In genomic region chr5:172450861-172451695, GRCh38 we compare ENCODE assay signal across 8 cellular contexts. TPM values are rescaled to one million over a fixed set of nuclear protein-coding genes. Genes with fewer than 3 reads are reported as not detected.
DNase-seq lines count a peak whose midpoint lies in the region; ATAC-seq, FAIRE-seq and TF ChIP-seq lines count a peak whose summit lies in the region.

No MANE protein-coding gene starts in this region.

- H3K4me3 ChIP-seq in CD8-positive, alpha-beta T cell (ENCODE audit: low read depth, low read length): no peak overlapping the region
- H3K4me3 ChIP-seq in IMR-90 (ENCODE audit: insufficient read depth, low read depth, low read length): no peak overlapping the region
- H3K4me3 ChIP-seq in endothelial cell of umbilical vein (replicated peaks in 1 of 3; ENCODE audit: insufficient read depth in 1 of 3, low read depth in 1 of 3, low read length in 3 of 3): no peak overlapping the region
- H3K4me3 ChIP-seq in naive thymus-derived CD4-positive, alpha-beta T cell (ENCODE audit: low read length): no peak overlapping the region
- no peak overlapping the region for H3K4me3 ChIP-seq in uterus

- H3K4me3 Mint-ChIP-seq in CD8-positive, alpha-beta T cell: no peak overlapping the region
- no peak overlapping the region for H3K4me3 Mint-ChIP-seq in activated CD4-positive, alpha-beta T cell treated with anti-CD3 and anti-CD28 coated beads, Interleukin-2, amount 10 ng/mL, durations not matched to agents 7 days and 5 days
- peak overlapping the region in 4 of 10 donors; percentile 33 to 73 (median 47) for H3K4me3 Mint-ChIP-seq in naive thymus-derived CD4-positive, alpha-beta T cell
- no peak overlapping the region for H3K4me3 Mint-ChIP-seq in activated T-helper 2 cell treated with anti-CD3 and anti-CD28 coated beads, Interferon-gamma antibody, Interleukin-2, Interleukin-4, amounts not matched to agents 10 μg/mL and 5 μg/mL and 100 μg/mL, durations not matched to agents 14 hours and 24 hours and 36 hours (ENCODE audit: low read depth)

- H3K9ac ChIP-seq in IMR-90 (ENCODE audit: low read depth, low read length) (no peak overlapping the region), endothelial cell of umbilical vein (replicated peaks; ENCODE audit: extremely low read depth, insufficient read depth, low read length) (no peak overlapping the region)

- H3K27ac ChIP-seq in CD8-positive, alpha-beta T cell (ENCODE audit: low read depth, low read length): no peak overlapping the region
- H3K27ac ChIP-seq in IMR-90 (ENCODE audit: insufficient read depth, low read length) (peak overlapping the region; percentile 3; the same call in 1 of the 2 replicates), endothelial cell of umbilical vein (ENCODE audit: insufficient read depth, low read depth, low read length) (peak overlapping the region; percentile 48), uterus (peak overlapping the region; percentile 94 to 95)
- H3K27ac ChIP-seq in naive thymus-derived CD4-positive, alpha-beta T cell (ENCODE audit: low read depth, low read length): no peak overlapping the region

- ATAC-seq in CD8-positive, alpha-beta T cell: no peak
- no peak for ATAC-seq in IMR-90 (ENCODE audit: low read depth)
- ATAC-seq in naive thymus-derived CD4-positive, alpha-beta T cell: peak; percentile 52

- peak in 5 of 7 experiments; percentile 19 to 55 (median 37) for DNase-seq in CD8-positive, alpha-beta T cell
- DNase-seq in IMR-90: no peak
- peak; percentile 54 for DNase-seq in activated CD4-positive, alpha-beta T cell treated with anti-CD3 and anti-CD28 coated beads, Interleukin-2, amount 10 ng/mL, durations not matched to agents 7 days and 5 days
- peak; percentile 25 for DNase-seq in endothelial cell of umbilical vein (ENCODE audit: low read depth, low spot score)
- DNase-seq in naive thymus-derived CD4-positive, alpha-beta T cell: peak in 6 of 9 donors; percentile 17 to 49 (median 26)
- peak; percentile 54 to 66 for DNase-seq in uterus
- no peak for DNase-seq in NCI-H1092 (lab: John Stamatoyannopoulos, UW)
- no peak for DNase-seq in activated T-helper 2 cell treated with anti-CD3 and anti-CD28 coated beads, Interferon-gamma antibody, Interleukin-2, Interleukin-4, amounts not matched to agents 10 μg/mL and 5 μg/mL and 100 μg/mL, durations not matched to agents 14 hours and 24 hours and 36 hours (ENCODE audit: low spot score)

- FAIRE-seq in endothelial cell of umbilical vein (lab: Jason Lieb, UNC): peak; percentile 61

- no peak overlapping the region for H2BK5ac ChIP-seq in IMR-90 (ENCODE audit: low read depth, low read length, poor library complexity, severe bottlenecking)

- H3K4me1 ChIP-seq in CD8-positive, alpha-beta T cell (ENCODE audit: insufficient read depth, low read length): peaks cover 4% of the 10 kb centered on the region
- H3K4me1 ChIP-seq in IMR-90 (ENCODE audit: control insufficient read depth, insufficient read depth, low read length) (peaks cover 25% of the 10 kb centered on the region), endothelial cell of umbilical vein (ENCODE audit: control insufficient read depth, extremely low read depth, insufficient read depth, low read length) (peaks cover 51% of the 10 kb centered on the region), uterus (peaks cover 14 to 19% of the 10 kb centered on the region in 2 donors)
- no peaks in the 10 kb centered on the region for H3K4me1 ChIP-seq in naive thymus-derived CD4-positive, alpha-beta T cell (ENCODE audit: control insufficient read depth in 2 of 2, insufficient read depth in 2 of 2, low read length in 2 of 2)

- intact Hi-C loops in CD8-positive, alpha-beta T cell (cut with DNase I, micrococcal nuclease): loop anchor here in 1 of 2 experiments (10.0 kb wide), 2 partner anchors 166 to 504 kb away; partner anchors contain the start of genes RPL26L1 and UBTD2
- intact Hi-C loops in IMR-90 (cut with micrococcal nuclease): loop anchor here (5.0 to 10.0 kb wide), 4 partner anchors 39 to 346 kb away; no protein-coding TSS in a partner anchor
- intact Hi-C loops in endothelial cell of umbilical vein (cut with micrococcal nuclease): loop anchor here (5.0 kb wide), 2 partner anchors 169 to 264 kb away; partner anchors contain the start of genes STK10 and UBTD2
- intact Hi-C loops in naive thymus-derived CD4-positive, alpha-beta T cell (cut with micrococcal nuclease): loop anchor here (5.0 to 10.0 kb wide), 3 partner anchors 166 to 1166 kb away; partner anchors contain the start of genes RPL26L1 (in 2 of the 2), BOD1 (in 1 of the 2) and UBTD2 (in 1 of the 2)
- intact Hi-C loops in uterus (cut with DNase I; ENCODE audit: low total_unique reads): loop anchor here (5.0 kb wide), 2 partner anchors 34 to 164 kb away; no protein-coding TSS in a partner anchor
- intact Hi-C loops in activated T-helper 2 cell treated with anti-CD3 and anti-CD28 coated beads, Interferon-gamma antibody, Interleukin-2, Interleukin-4, amounts not matched to agents 10 μg/mL and 5 μg/mL and 100 μg/mL, durations not matched to agents 14 hours and 24 hours and 36 hours (cut with micrococcal nuclease): no loop called here

- peak overlapping the region; percentile 28; the same call in 1 of the 2 replicates for H4K91ac ChIP-seq in IMR-90 (ENCODE audit: insufficient read depth, low read depth, low read length)

- H3K4me1 Mint-ChIP-seq in CD8-positive, alpha-beta T cell (ENCODE audit: low read depth): peaks cover 12% of the 10 kb centered on the region
- H3K4me1 Mint-ChIP-seq in activated CD4-positive, alpha-beta T cell treated with anti-CD3 and anti-CD28 coated beads, Interleukin-2, amount 10 ng/mL, durations not matched to agents 7 days and 5 days: peaks cover 12% of the 10 kb centered on the region
- peaks cover 8 to 17% (median 13%) of the 10 kb centered on the region in 7 donors for H3K4me1 Mint-ChIP-seq in naive thymus-derived CD4-positive, alpha-beta T cell
- peaks cover 8% of the 10 kb centered on the region for H3K4me1 Mint-ChIP-seq in activated T-helper 2 cell treated with anti-CD3 and anti-CD28 coated beads, Interferon-gamma antibody, Interleukin-2, Interleukin-4, amounts not matched to agents 10 μg/mL and 5 μg/mL and 100 μg/mL, durations not matched to agents 14 hours and 24 hours and 36 hours (ENCODE audit: low read depth)

- peak overlapping the region; percentile 52 for H3K4ac ChIP-seq in IMR-90 (ENCODE audit: low read depth, low read length)

- peak overlapping the region; percentile 83 for H2AK9ac ChIP-seq in IMR-90 (replicated peaks; ENCODE audit: low read depth, low read length, poor library complexity)

- WGBS in IMR-90 (ENCODE audit: extremely low coverage in 2 of 2, insufficient read length in 1 of 2), 2 experiments: 93% methylated on average over 3 of the region's 7 CpGs; no CpG with 5 or more reads in 1 of the 2 experiments

- H2AFZ ChIP-seq in IMR-90 (replicated peaks; ENCODE audit: low read length, poor library complexity) (no peak overlapping the region), endothelial cell of umbilical vein (ENCODE audit: low read depth, low read length) (no peak overlapping the region)

- H3K27ac Mint-ChIP-seq in CD8-positive, alpha-beta T cell: no peak overlapping the region
- no peak overlapping the region for H3K27ac Mint-ChIP-seq in activated CD4-positive, alpha-beta T cell treated with anti-CD3 and anti-CD28 coated beads, Interleukin-2, amount 10 ng/mL, durations not matched to agents 7 days and 5 days
- no peak overlapping the region for H3K27ac Mint-ChIP-seq in naive thymus-derived CD4-positive, alpha-beta T cell
- no peak overlapping the region for H3K27ac Mint-ChIP-seq in activated T-helper 2 cell treated with anti-CD3 and anti-CD28 coated beads, Interferon-gamma antibody, Interleukin-2, Interleukin-4, amounts not matched to agents 10 μg/mL and 5 μg/mL and 100 μg/mL, durations not matched to agents 14 hours and 24 hours and 36 hours

- H3K27me3 ChIP-seq in CD8-positive, alpha-beta T cell (ENCODE audit: insufficient read depth, low read length): no peaks in the 10 kb centered on the region
- no peaks in the 10 kb centered on the region for H3K27me3 ChIP-seq in IMR-90 (ENCODE audit: control insufficient read depth, insufficient read depth, low read length)
- H3K27me3 ChIP-seq in endothelial cell of umbilical vein (ENCODE audit: control insufficient read depth in 2 of 2, insufficient read depth in 2 of 2, low read length in 2 of 2): no peaks in the 10 kb centered on the region
- peaks cover 0 to 4% of the 10 kb centered on the region in 2 donors for H3K27me3 ChIP-seq in naive thymus-derived CD4-positive, alpha-beta T cell (ENCODE audit: control insufficient read depth in 2 of 2, insufficient read depth in 2 of 2, low read length in 2 of 2)
- H3K27me3 ChIP-seq in uterus: no peaks in the 10 kb centered on the region

- no peak overlapping the region for H3K18ac ChIP-seq in IMR-90 (ENCODE audit: low read depth, low read length)

- peaks cover 22 to 76% of the 10 kb centered on the region in 2 experiments; a peak in 3 of 4 replicates for H3K79me1 ChIP-seq in IMR-90 (ENCODE audit: low read depth in 1 of 2, low read length in 2 of 2)

- no peak overlapping the region; the same call in 1 of the 2 replicates for H3K23ac ChIP-seq in IMR-90 (ENCODE audit: low read depth, low read length)

- CTCF ChIA-PET in CD8-positive, alpha-beta T cell (lab: Charles Lee): interaction anchor here (0.8 to 5.0 kb wide), 9 partner anchors 9 to 174 kb away, joined by 3 to 32 read pairs (median 4); no protein-coding TSS in a partner anchor
- CTCF ChIA-PET in IMR-90 (lab: Yijun Ruan, JAX) (interaction anchor here (0.8 to 1.9 kb wide), 2 partner anchors 13 to 31 kb away, joined by 3 to 6 read pairs; no protein-coding TSS in a partner anchor), endothelial cell of umbilical vein (lab: Charles Lee) (interaction anchor here (0.7 to 3.7 kb wide), 24 partner anchors 7 to 325 kb away, joined by 3 to 31 read pairs (median 4); no protein-coding TSS in a partner anchor)
- CTCF ChIA-PET in activated CD4-positive, alpha-beta T cell treated with anti-CD3 and anti-CD28 coated beads, Interleukin-2, amount 10 ng/mL, durations not matched to agents 7 days and 5 days (lab: Charles Lee): interaction anchor here (0.7 to 2.0 kb wide), 9 partner anchors 10 to 456 kb away, joined by 3 to 15 read pairs (median 3); no protein-coding TSS in a partner anchor
- CTCF ChIA-PET in naive thymus-derived CD4-positive, alpha-beta T cell (lab: Charles Lee): interaction anchor here (1.1 to 1.3 kb wide), 2 partner anchors 9 to 13 kb away, joined by 3 read pairs; no protein-coding TSS in a partner anchor

- TF ChIP-seq RAD21 in IMR-90 (IDR thresholded peaks at IDR 0.05; ENCODE audit: low read length): peak; percentile 50

- POLR2A ChIA-PET in CD8-positive, alpha-beta T cell (lab: Charles Lee): no interaction called here
- POLR2A ChIA-PET in IMR-90 (lab: Charles Lee; ENCODE audit: unreplicated experiment) (no interaction called here), endothelial cell of umbilical vein (lab: Charles Lee) (no interaction called here)
- POLR2A ChIA-PET in activated CD4-positive, alpha-beta T cell treated with anti-CD3 and anti-CD28 coated beads, Interleukin-2, amount 10 ng/mL, durations not matched to agents 7 days and 5 days (lab: Charles Lee): no interaction called here
- POLR2A ChIA-PET in naive thymus-derived CD4-positive, alpha-beta T cell (lab: Charles Lee): no interaction called here

- no peaks in the 10 kb centered on the region for H3K36me3 ChIP-seq in CD8-positive, alpha-beta T cell (ENCODE audit: insufficient read depth, low read length)
- H3K36me3 ChIP-seq in IMR-90 (ENCODE audit: control insufficient read depth, insufficient read depth, low read length) (peaks cover 11% of the 10 kb centered on the region), endothelial cell of umbilical vein (ENCODE audit: control insufficient read depth in 2 of 2, extremely low read depth in 1 of 2, insufficient read depth in 2 of 2, low read length in 2 of 2) (peaks cover 0 to 2% of the 10 kb centered on the region in 2 experiments), uterus (no peaks in the 10 kb centered on the region)
- no peaks in the 10 kb centered on the region for H3K36me3 ChIP-seq in naive thymus-derived CD4-positive, alpha-beta T cell (ENCODE audit: control insufficient read depth in 2 of 3, insufficient read depth in 3 of 3, low read length in 3 of 3)

- H2BK15ac ChIP-seq in IMR-90 (ENCODE audit: low read depth, low read length): no peak overlapping the region

- in situ Hi-C loops in IMR-90 (cut with MboI; ENCODE audit: low sequenced_read_pairs): no loop called here

- no peak overlapping the region for H3K56ac ChIP-seq in IMR-90 (ENCODE audit: extremely low read depth, insufficient read depth, low read length)

- dilution Hi-C loops in IMR-90 (cut with HindIII; ENCODE audit: low sequenced_read_pairs, unreplicated experiment) (no loop called here), endothelial cell of umbilical vein (cut with MboI; ENCODE audit: extremely low pct_ligation_motif_present, low sequenced_read_pairs) (no loop called here)

- H4K5ac ChIP-seq in IMR-90 (ENCODE audit: low read depth, low read length): no peak overlapping the region

- H4K20me1 ChIP-seq in IMR-90 (ENCODE audit: insufficient read depth, low read length): peaks cover 71% of the 10 kb centered on the region
- peaks cover 6% of the 10 kb centered on the region for H4K20me1 ChIP-seq in endothelial cell of umbilical vein (replicated peaks; ENCODE audit: control insufficient read depth, extremely low read depth, insufficient read depth, low read length)

- BruUV-seq in IMR-90 (replicated peaks; lab: Mats Ljungman, UMichigan) (no TSS peak), endothelial cell of umbilical vein (replicated peaks; lab: Mats Ljungman, UMichigan) (no TSS peak)

- peaks cover 32% of the 10 kb centered on the region for H3K27me3 Mint-ChIP-seq in CD8-positive, alpha-beta T cell (ENCODE audit: low read depth)
- peaks cover 44% of the 10 kb centered on the region for H3K27me3 Mint-ChIP-seq in activated CD4-positive, alpha-beta T cell treated with anti-CD3 and anti-CD28 coated beads, Interleukin-2, amount 10 ng/mL, durations not matched to agents 7 days and 5 days
- peaks cover 12 to 65% (median 44%) of the 10 kb centered on the region in 5 donors for H3K27me3 Mint-ChIP-seq in naive thymus-derived CD4-positive, alpha-beta T cell
- H3K27me3 Mint-ChIP-seq in activated T-helper 2 cell treated with anti-CD3 and anti-CD28 coated beads, Interferon-gamma antibody, Interleukin-2, Interleukin-4, amounts not matched to agents 10 μg/mL and 5 μg/mL and 100 μg/mL, durations not matched to agents 14 hours and 24 hours and 36 hours (ENCODE audit: low read depth): peaks cover 57% of the 10 kb centered on the region

- 0 out of 2 replicates have a peak overlapping the region, but pooled peaks have one; percentile 34 for H3K14ac ChIP-seq in IMR-90 (replicated peaks; ENCODE audit: low read depth, low read length)

- no peaks in the 10 kb centered on the region for H3K36me3 Mint-ChIP-seq in CD8-positive, alpha-beta T cell
- H3K36me3 Mint-ChIP-seq in activated CD4-positive, alpha-beta T cell treated with anti-CD3 and anti-CD28 coated beads, Interleukin-2, amount 10 ng/mL, durations not matched to agents 7 days and 5 days (ENCODE audit: low read depth): no peaks in the 10 kb centered on the region
- no peaks in the 10 kb centered on the region for H3K36me3 Mint-ChIP-seq in naive thymus-derived CD4-positive, alpha-beta T cell
- H3K36me3 Mint-ChIP-seq in activated T-helper 2 cell treated with anti-CD3 and anti-CD28 coated beads, Interferon-gamma antibody, Interleukin-2, Interleukin-4, amounts not matched to agents 10 μg/mL and 5 μg/mL and 100 μg/mL, durations not matched to agents 14 hours and 24 hours and 36 hours (ENCODE audit: low read depth): no peaks in the 10 kb centered on the region

- H3K79me2 ChIP-seq in endothelial cell of umbilical vein (ENCODE audit: control insufficient read depth, insufficient read depth, low read length): peaks cover 68% of the 10 kb centered on the region

- TF ChIP-seq POLR2A in IMR-90 (IDR thresholded peaks at IDR 0.05; ENCODE audit: low read depth, low read length): no peak
- TF ChIP-seq POLR2A in endothelial cell of umbilical vein (IDR thresholded peaks at IDR 0.05; ENCODE audit: low read depth, low read length): no peak
- no peak for TF ChIP-seq POLR2A in uterus (IDR thresholded peaks at IDR 0.05)

- TF ChIP-seq CTCF in CD8-positive, alpha-beta T cell (IDR thresholded peaks at IDR 0.05): peak; percentile 64
- peak; percentile 56 for TF ChIP-seq CTCF in IMR-90 (conservative IDR thresholded peaks at IDR 0.05; ENCODE audit: low read depth, low read length)
- peak; percentile 73 to 86 for TF ChIP-seq CTCF in endothelial cell of umbilical vein (IDR thresholded peaks at IDR 0.05; ENCODE audit: extremely low read depth in 1 of 2, insufficient read depth in 1 of 2, low read depth in 1 of 2, low read length in 2 of 2)
- peak; percentile 44 to 68 (median 58) for TF ChIP-seq CTCF in uterus (IDR thresholded peaks at IDR 0.05)

- peaks cover 21% of the 10 kb centered on the region for H3K9me1 ChIP-seq in IMR-90 (ENCODE audit: insufficient read depth, low read length)
- H3K9me1 ChIP-seq in endothelial cell of umbilical vein (replicated peaks; ENCODE audit: control insufficient read depth, extremely low read depth, insufficient read depth, low read length): no peaks in the 10 kb centered on the region

- no peaks in the 10 kb centered on the region for H3K9me3 Mint-ChIP-seq in CD8-positive, alpha-beta T cell
- no peaks in the 10 kb centered on the region for H3K9me3 Mint-ChIP-seq in activated CD4-positive, alpha-beta T cell treated with anti-CD3 and anti-CD28 coated beads, Interleukin-2, amount 10 ng/mL, durations not matched to agents 7 days and 5 days
- H3K9me3 Mint-ChIP-seq in naive thymus-derived CD4-positive, alpha-beta T cell: no peaks in the 10 kb centered on the region
- no peaks in the 10 kb centered on the region for H3K9me3 Mint-ChIP-seq in activated T-helper 2 cell treated with anti-CD3 and anti-CD28 coated beads, Interferon-gamma antibody, Interleukin-2, Interleukin-4, amounts not matched to agents 10 μg/mL and 5 μg/mL and 100 μg/mL, durations not matched to agents 14 hours and 24 hours and 36 hours

- no peaks in the 10 kb centered on the region for H3K9me3 ChIP-seq in CD8-positive, alpha-beta T cell (ENCODE audit: low read length)
- H3K9me3 ChIP-seq in IMR-90 (ENCODE audit: control insufficient read depth, insufficient read depth, low read length): no peaks in the 10 kb centered on the region
- no peaks in the 10 kb centered on the region for H3K9me3 ChIP-seq in endothelial cell of umbilical vein (replicated peaks; ENCODE audit: control insufficient read depth, insufficient read depth, low read length)
- no peaks in the 10 kb centered on the region for H3K9me3 ChIP-seq in naive thymus-derived CD4-positive, alpha-beta T cell (ENCODE audit: control insufficient read depth in 2 of 3, low read length in 3 of 3)
- H3K9me3 ChIP-seq in uterus: no peaks in the 10 kb centered on the region

- H2BK120ac ChIP-seq in IMR-90 (ENCODE audit: low read depth, low read length): no peak overlapping the region

- H2AK5ac ChIP-seq in IMR-90 (ENCODE audit: low read depth, low read length): peak overlapping the region; percentile 42; the same call in 1 of the 2 replicates

- no peak overlapping the region for H4K8ac ChIP-seq in IMR-90 (ENCODE audit: low read depth in 2 of 2, low read length in 2 of 2)

- H3K4me2 ChIP-seq in IMR-90 (ENCODE audit: low read depth, low read length) (peak overlapping the region; percentile 35), endothelial cell of umbilical vein (ENCODE audit: insufficient read depth, low read length) (no peak overlapping the region)

- H2BK20ac ChIP-seq in IMR-90 (ENCODE audit: low read depth, low read length): no peak overlapping the region

RNA-seq across cellular contexts. Expression of gene SH3PXD2B, which starts 3.2 kb away (rescaled TPM):
- total RNA-seq in CD8-positive, alpha-beta T cell: under 1 TPM; 0.03 to 0.08 TPM
- total RNA-seq in IMR-90 (2012; rRNA removed): 7.8 and 8.2 TPM in 2 replicates
- polyA plus RNA-seq in IMR-90 (2012; rRNA removed): 14.4 and 15.0 TPM in 2 replicates
- polyA plus RNA-seq in IMR-90 (2012; cell fraction: cytosol; rRNA removed): 6.6 and 11.4 TPM in 2 replicates
- polyA plus RNA-seq in IMR-90 (2012; cell fraction: nucleus; rRNA removed; ENCODE audit: low replicate concordance): 16.7 and 24.7 TPM in 2 replicates
- under 1 TPM; 0.33 to 0.35 TPM for total RNA-seq in activated CD4-positive, alpha-beta T cell treated with anti-CD3 and anti-CD28 coated beads, Interleukin-2, amount 10 ng/mL, durations not matched to agents 7 days and 5 days
- 66.3 and 71.8 TPM in 2 replicates for total RNA-seq in endothelial cell of umbilical vein
- 23.5 and 24.7 TPM in 2 replicates for polyA plus RNA-seq in endothelial cell of umbilical vein
- polyA plus RNA-seq in endothelial cell of umbilical vein (2011; cell fraction: cytosol; rRNA removed): 24.4 and 25.9 TPM in 2 replicates
- 33.5 and 36.3 TPM in 2 replicates for polyA plus RNA-seq in endothelial cell of umbilical vein (2011; cell fraction: nucleus; rRNA removed)
- polyA plus RNA-seq in endothelial cell of umbilical vein (2012): 39.6 and 47.8 TPM in 2 replicates
- polyA minus RNA-seq in endothelial cell of umbilical vein: 49.9 and 53.1 TPM in 2 replicates
- polyA minus RNA-seq in endothelial cell of umbilical vein (2011; cell fraction: cytosol; rRNA and poly(A)+ RNA removed): 4.3 TPM
- 22.0 and 24.7 TPM in 2 replicates for polyA minus RNA-seq in endothelial cell of umbilical vein (2011; cell fraction: nucleus; rRNA and poly(A)+ RNA removed)
- 1 to 10 TPM in 1 of 5 experiments, under 1 TPM in 4; 0.15 to 1.1 (median 0.34) TPM for total RNA-seq in naive thymus-derived CD4-positive, alpha-beta T cell
- under 1 TPM in 1 of 2 donors, not detected in 1; 0.21 TPM for polyA plus RNA-seq in naive thymus-derived CD4-positive, alpha-beta T cell
- 10 to 100 TPM; 26.1 to 82.6 (median 31.0) TPM for total RNA-seq in uterus
- 0.11 and 0.21 TPM in 2 replicates for total RNA-seq in activated T-helper 2 cell treated with anti-CD3 and anti-CD28 coated beads, Interferon-gamma antibody, Interleukin-2, Interleukin-4, amounts not matched to agents 10 μg/mL and 5 μg/mL and 100 μg/mL, durations not matched to agents 14 hours and 24 hours and 36 hours

Comparison
In these comparisons a context has a peak if more than half of its experiments do, and no peak if none do; other contexts are left out.
1. DNase-seq: peak in CD8-positive, alpha-beta T cell (5 of 7), activated CD4-positive, alpha-beta T cell treated with anti-CD3 and anti-CD28 coated beads, Interleukin-2, amount 10 ng/mL, durations not matched to agents 7 days and 5 days (single experiment), endothelial cell of umbilical vein (single experiment), naive thymus-derived CD4-positive, alpha-beta T cell (6 of 9) and uterus (2 of 2); none in IMR-90 (single experiment), NCI-H1092 (single experiment) and activated T-helper 2 cell treated with anti-CD3 and anti-CD28 coated beads, Interferon-gamma antibody, Interleukin-2, Interleukin-4, amounts not matched to agents 10 μg/mL and 5 μg/mL and 100 μg/mL, durations not matched to agents 14 hours and 24 hours and 36 hours (single experiment).
2. H3K27ac ChIP-seq: peak in IMR-90 (single experiment), endothelial cell of umbilical vein (single experiment) and uterus (2 of 2); none in CD8-positive, alpha-beta T cell (single experiment) and naive thymus-derived CD4-positive, alpha-beta T cell (single experiment).
3. Peak in every context shown above with its lines, with median percentiles within 50 percentile points of each other: CTCF ChIP-seq.